Comparison of ENCODE assay signal across 14 cellular contexts in genomic region chr13:34913040-34913439, GRCh38. TPM values are rescaled to one million over a fixed set of nuclear protein-coding genes. Genes with fewer than 3 reads are reported as not detected.
DNase-seq lines count a peak whose midpoint lies in the region; ATAC-seq, FAIRE-seq and TF ChIP-seq lines count a peak whose summit lies in the region.
"Had no signal": no experiment of that assay in that cellular context is flagged by ENCODE, and none has a peak within 500 bp of the region (broad histone marks: within the 10 kb centered on the region; RNA-seq: fewer than 3 reads in every experiment).

No MANE protein-coding gene starts in this region.

- POLR2A ChIA-PET in GM12878 (lab: Charles Lee) = no interaction called here

- no peak for TF ChIP-seq RAD21 in GM12878 (IDR thresholded peaks at IDR 0.05; ENCODE audit: insufficient read depth, low read depth, low read length)

- peaks cover 8% of the 10 kb centered on the region for H3K4me1 ChIP-seq in HAP-1
- H3K4me1 ChIP-seq in GM12878 (ENCODE audit: control insufficient read depth, insufficient read depth, low read length) = no peaks in the 10 kb centered on the region

- RAD21 ChIA-PET in GM12878 (lab: Charles Lee; ENCODE audit: unreplicated experiment) = no interaction called here

- CTCF ChIA-PET in GM12878 (lab: Yijun Ruan, JAX) = no interaction called here

- TF ChIP-seq EP300 in GM12878 (IDR thresholded peaks at IDR 0.05; ENCODE audit: borderline replicate concordance in 1 of 2, control insufficient read depth in 1 of 2, low read depth in 2 of 2, low read length in 2 of 2) = no peak

- FAIRE-seq in GM12878 (lab: Jason Lieb, UNC) = no peak
- FAIRE-seq: G401.6 had no signal

- BruUV-seq in GM12878 (replicated peaks; lab: Mats Ljungman, UMichigan) = no TSS peak

- H3K79me2 ChIP-seq in GM12878 (ENCODE audit: control insufficient read depth, insufficient read depth, low read length) = no peaks in the 10 kb centered on the region

- intact Hi-C loops in GM12878 (cut with micrococcal nuclease; ENCODE audit: unreplicated experiment) = no loop called here

- TF ChIP-seq POLR2A in NB4 (IDR thresholded peaks at IDR 0.05; ENCODE audit: extremely low read depth, insufficient read length) = no peak
- no peak for TF ChIP-seq POLR2A in GM12878 (IDR thresholded peaks at IDR 0.05; ENCODE audit: low read depth, low read length)
- no peak for TF ChIP-seq POLR2A in erythroblast (IDR thresholded peaks at IDR 0.05; ENCODE audit: low read length)

- no peak overlapping the region for H3K4me2 ChIP-seq in GM12878 (ENCODE audit: control insufficient read depth, insufficient read depth)

- DNase-seq in HAP-1 (ENCODE audit: low spot score in 2 of 2) (peak; percentile 13 to 55), NB4 (ENCODE audit: low read depth) (peak; percentile 31), GM12878 (ENCODE audit: low read depth, low spot score) (no peak), non-pigmented ciliary epithelial cell (ENCODE audit: low read depth) (peak; percentile 2), AG08396 (ENCODE audit: low spot score) (no peak), erythroblast (lab: John Stamatoyannopoulos, UW) (no peak)
- no peak for DNase-seq in activated effector memory CD4-positive, alpha-beta T cell treated with Interleukin-2 at 50 U/mL for 16 hours
- DNase-seq: activated T-cell treated with anti-CD3 and anti-CD28 coated beads for 4 hours; head of caudate nucleus; naive B cell; NCI-H2227 treated with DMSO at 0.1 percent for 48 hours; stimulated activated CD4-positive, alpha-beta T cell treated with anti-CD3 and anti-CD28 coated beads, Interleukin-2, amount 100 ng/mL, for 24 hours; T-helper 17 cell had no signal

- H3K36me3 ChIP-seq in HAP-1 (replicated peaks) = no peaks in the 10 kb centered on the region
- no peaks in the 10 kb centered on the region for H3K36me3 ChIP-seq in GM12878 (ENCODE audit: control insufficient read depth in 2 of 2, insufficient read depth in 2 of 2, low read length in 1 of 2)

- TF ChIP-seq CTCF in NB4 (IDR thresholded peaks at IDR 0.05; ENCODE audit: low read depth, low read length) = no peak
- no peak for TF ChIP-seq CTCF in GM12878 (IDR thresholded peaks at IDR 0.05 in 2 of 3, conservative IDR thresholded peaks at IDR 0.05 in 1 of 3; ENCODE audit: control insufficient read depth in 2 of 3, extremely low read depth in 1 of 3, insufficient read depth in 1 of 3, low read depth in 3 of 3, low read length in 3 of 3)

- H4K20me1 ChIP-seq in GM12878 (ENCODE audit: control insufficient read depth, insufficient read depth) = no peaks in the 10 kb centered on the region

- no peak overlapping the region for H3K9ac ChIP-seq in GM12878 (ENCODE audit: control insufficient read depth, insufficient read depth, low read length)

- no peaks in the 10 kb centered on the region for H3K9me3 ChIP-seq in HAP-1
- H3K9me3 ChIP-seq in GM12878 (replicated peaks; ENCODE audit: control insufficient read depth, insufficient read depth, low read length) = no peaks in the 10 kb centered on the region

- no peak overlapping the region for H3K27ac ChIP-seq in GM12878 (ENCODE audit: control insufficient read depth, insufficient read depth)

- SMC1A ChIA-PET in GM12878 (lab: Charles Lee; ENCODE audit: uncharacterized antibody, unreplicated experiment) = no interaction called here

- H3K27me3 ChIP-seq in HAP-1 (ENCODE audit: low read depth) (no peaks in the 10 kb centered on the region), GM12878 (replicated peaks in 1 of 2; ENCODE audit: control insufficient read depth in 2 of 2, insufficient read depth in 2 of 2, low read length in 1 of 2) (no peaks in the 10 kb centered on the region)

- in situ Hi-C loops in HAP-1 (cut with MboI; ENCODE audit: low sequenced_read_pairs) = no loop called here
- in situ Hi-C loops in GM12878 (cut with MboI) = no loop called here

- no peak overlapping the region for H2AFZ ChIP-seq in GM12878 (ENCODE audit: control insufficient read depth, low read depth, low read length)

- no peak for ATAC-seq in GM12878
- ATAC-seq: T-helper 17 cell had no signal

- WGBS in GM12878 (ENCODE audit: insufficient coverage, insufficient replicate concordance, low lambda C conversion rate, missing lambda C conversion rate) = 30% methylated on average over 6 of the region's 6 CpGs

- H3K4me3 ChIP-seq in HAP-1 = no peak overlapping the region
- H3K4me3 ChIP-seq in NB4 (ENCODE audit: low read depth, low read length) = no peak overlapping the region
- no peak overlapping the region for H3K4me3 ChIP-seq in GM12878

TF ChIP-seq in GM12878, 131 proteins besides CTCF, POLR2A, EP300 and RAD21:
- TF ChIP-seq YY1 (IDR thresholded peaks at IDR 0.05; ENCODE audit: low read depth, low read length) (0 out of 2 replicates have a peak, but pooled peaks have one; percentile 24), RBBP5 (conservative IDR thresholded peaks at IDR 0.05) (no peak)
- TF ChIP-seq, protein P1, sequence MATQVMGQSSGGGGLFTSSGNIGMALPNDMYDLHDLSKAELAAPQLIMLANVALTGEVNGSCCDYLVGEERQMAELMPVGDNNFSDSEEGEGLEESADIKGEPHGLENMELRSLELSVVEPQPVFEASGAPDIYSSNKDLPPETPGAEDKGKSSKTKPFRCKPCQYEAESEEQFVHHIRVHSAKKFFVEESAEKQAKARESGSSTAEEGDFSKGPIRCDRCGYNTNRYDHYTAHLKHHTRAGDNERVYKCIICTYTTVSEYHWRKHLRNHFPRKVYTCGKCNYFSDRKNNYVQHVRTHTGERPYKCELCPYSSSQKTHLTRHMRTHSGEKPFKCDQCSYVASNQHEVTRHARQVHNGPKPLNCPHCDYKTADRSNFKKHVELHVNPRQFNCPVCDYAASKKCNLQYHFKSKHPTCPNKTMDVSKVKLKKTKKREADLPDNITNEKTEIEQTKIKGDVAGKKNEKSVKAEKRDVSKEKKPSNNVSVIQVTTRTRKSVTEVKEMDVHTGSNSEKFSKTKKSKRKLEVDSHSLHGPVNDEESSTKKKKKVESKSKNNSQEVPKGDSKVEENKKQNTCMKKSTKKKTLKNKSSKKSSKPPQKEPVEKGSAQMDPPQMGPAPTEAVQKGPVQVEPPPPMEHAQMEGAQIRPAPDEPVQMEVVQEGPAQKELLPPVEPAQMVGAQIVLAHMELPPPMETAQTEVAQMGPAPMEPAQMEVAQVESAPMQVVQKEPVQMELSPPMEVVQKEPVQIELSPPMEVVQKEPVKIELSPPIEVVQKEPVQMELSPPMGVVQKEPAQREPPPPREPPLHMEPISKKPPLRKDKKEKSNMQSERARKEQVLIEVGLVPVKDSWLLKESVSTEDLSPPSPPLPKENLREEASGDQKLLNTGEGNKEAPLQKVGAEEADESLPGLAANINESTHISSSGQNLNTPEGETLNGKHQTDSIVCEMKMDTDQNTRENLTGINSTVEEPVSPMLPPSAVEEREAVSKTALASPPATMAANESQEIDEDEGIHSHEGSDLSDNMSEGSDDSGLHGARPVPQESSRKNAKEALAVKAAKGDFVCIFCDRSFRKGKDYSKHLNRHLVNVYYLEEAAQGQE (IDR thresholded peaks at IDR 0.05; ENCODE audit: low read depth, low read length) = peak; percentile 80

RNA-seq across cellular contexts. Expression of gene NBEA, which starts 29.0 kb away (rescaled TPM):
- total RNA-seq in GM12878 (2013; cell fraction: nucleolus; rRNA removed) = 1.8 and 2.8 TPM in 2 replicates
- total RNA-seq in GM12878 (2014; rRNA removed) (0.54 and 0.79 TPM in 2 replicates), GM12878 (2014; rRNA removed; fragmentation: Illumina TruSeq; extraction: Trizol) (0.67 and 0.69 TPM in 2 replicates), GM12878 (2021) (0.72 and 1.3 TPM in 2 replicates)
- polyA plus RNA-seq in GM12878 (2011; ENCODE audit: low read depth) = 0.26 TPM
- polyA plus RNA-seq in GM12878 (2011; rRNA removed) (3.6 and 4.3 TPM in 2 replicates), GM12878 (2014; fragmentation: Illumina TruSeq; extraction: Trizol) (0.71 and 0.92 TPM in 2 replicates), GM12878 (2014; fragmentation: Nextera tagmentation; extraction: Ambion mirVana) (under 1 TPM; 0.23 to 0.29 TPM), GM12878 (2014; rRNA removed) (0.42 and 0.47 TPM in 2 replicates), GM12878 (2016; fragmentation: Nextera tagmentation; extraction: Ambion mirVana) (under 1 TPM; 0.25 to 0.37 TPM)
- 2.0 and 2.3 TPM in 2 replicates for polyA plus RNA-seq in GM12878 (2011; cell fraction: cytosol; rRNA removed)
- 4.7 and 5.0 TPM in 2 replicates for polyA plus RNA-seq in GM12878 (2011; cell fraction: nucleus; rRNA removed)
- polyA plus RNA-seq in GM12878 (2012) = 0.36 and 0.38 TPM in 2 replicates
- 15.2 and 16.8 TPM in 2 replicates for polyA minus RNA-seq in GM12878 (2011; rRNA and poly(A)+ RNA removed)
- 2.3 and 5.2 TPM in 2 replicates for polyA minus RNA-seq in GM12878 (2011; cell fraction: cytosol; rRNA and poly(A)+ RNA removed)
- 31.8 and 43.0 TPM in 2 replicates for polyA minus RNA-seq in GM12878 (2011; cell fraction: nucleus; rRNA and poly(A)+ RNA removed)

Comparison
In these comparisons a context has a peak if more than half of its experiments do, and no peak if none do; other contexts are left out.
1. DNase-seq: peak in HAP-1 (2 of 2), NB4 (single experiment) and non-pigmented ciliary epithelial cell (single experiment); none in GM12878 (single experiment), AG08396 (single experiment), activated effector memory CD4-positive, alpha-beta T cell treated with Interleukin-2 at 50 U/mL for 16 hours (single experiment) and erythroblast (0 of 2).